ENCODE assay signal across 8 cellular contexts in genomic region chr21:6109774-6110173, GRCh38.
DNase-seq lines count a peak whose midpoint lies in the region; ATAC-seq, FAIRE-seq and TF ChIP-seq lines count a peak whose summit lies in the region.
"Not testable (repeated sequence)": the region's sequence is repeated elsewhere in the genome, so short reads cannot be mapped to it uniquely, and the experiment has no call there.

No MANE protein-coding gene starts in this region.

- BruUV-seq in A673 (replicated peaks; lab: Mats Ljungman, UMichigan): not testable (repeated sequence)
- TSS peak; percentile 78 for BruUV-seq in GM12878 (replicated peaks; lab: Mats Ljungman, UMichigan)

- not testable (repeated sequence) for ATAC-seq in GM12878; lung (ENCODE audit: insufficient read depth, low FRiP score)
- peak in 1 of 2 donors; percentile 25 for ATAC-seq in left cardiac atrium

- not testable (repeated sequence) for H2AFZ ChIP-seq in GM12878 (ENCODE audit: control insufficient read depth, low read depth, low read length)

- SMC1A ChIA-PET in GM12878 (lab: Charles Lee; ENCODE audit: uncharacterized antibody, unreplicated experiment): not testable (repeated sequence)

- not testable (repeated sequence) for TF ChIP-seq EP300 in GM12878 (IDR thresholded peaks at IDR 0.05; ENCODE audit: borderline replicate concordance in 1 of 2, control insufficient read depth in 1 of 2, low read depth in 2 of 2, low read length in 2 of 2)

- POLR2A ChIA-PET in A673 (lab: Charles Lee; ENCODE audit: low non-redundant PET); GM12878 (lab: Charles Lee): not testable (repeated sequence)

- FAIRE-seq in GM12878 (lab: Jason Lieb, UNC): not testable (repeated sequence)

- 88% methylated on average over 3 of the region's 13 CpGs for WGBS in GM12878 (ENCODE audit: insufficient coverage, insufficient replicate concordance, low lambda C conversion rate, missing lambda C conversion rate)
- 0 to 12% methylated on average over 1 to 10 of the region's 13 CpGs for WGBS in lung, 2 donors

- peak; percentile 0 for DNase-seq in A673 (ENCODE audit: low spot score)
- peak; percentile 35 for DNase-seq in NCI-H226
- not testable (repeated sequence) for DNase-seq in GM12878 (ENCODE audit: low read depth, low spot score)
- peak; percentile 33 for DNase-seq in epithelial cell of prostate (ENCODE audit: low read depth, low spot score)
- DNase-seq in left cardiac atrium: peak; percentile 47
- DNase-seq in lung (ENCODE audit: low spot score): peak; percentile 51
- peak; percentile 0 for DNase-seq in putamen (ENCODE audit: low spot score)
- peak; percentile 74 to 77 for DNase-seq in tibial artery

- not testable (repeated sequence) for H3K9ac ChIP-seq in GM12878 (ENCODE audit: control insufficient read depth, insufficient read depth, low read length)

- TF ChIP-seq RAD21 in GM12878 (IDR thresholded peaks at IDR 0.05; ENCODE audit: insufficient read depth, low read depth, low read length): not testable (repeated sequence)

- H3K9me3 ChIP-seq in A673 (ENCODE audit: low read depth, low read length, poor library complexity, severe bottlenecking); GM12878 (replicated peaks; ENCODE audit: control insufficient read depth, insufficient read depth, low read length); lung (ENCODE audit: control insufficient read depth in 2 of 2, insufficient read depth in 1 of 2, low read length in 1 of 2); tibial artery: not testable (repeated sequence)

- not testable (repeated sequence) for TF ChIP-seq POLR2A in GM12878 (IDR thresholded peaks at IDR 0.05; ENCODE audit: low read depth, low read length)

- H3K36me3 ChIP-seq in A673 (ENCODE audit: insufficient read depth, low read length, poor library complexity, severe bottlenecking); GM12878 (ENCODE audit: control insufficient read depth in 2 of 2, insufficient read depth in 2 of 2, low read length in 1 of 2); lung (ENCODE audit: control insufficient read depth in 2 of 2, insufficient read depth in 2 of 2, low read length in 2 of 2); tibial artery: not testable (repeated sequence)

- intact Hi-C loops in A673 (cut with micrococcal nuclease; ENCODE audit: unreplicated experiment); GM12878 (cut with micrococcal nuclease; ENCODE audit: unreplicated experiment); left cardiac atrium (cut with DNase I); tibial artery (cut with DNase I; ENCODE audit: low total_unique reads): not testable (repeated sequence)

- H3K27me3 ChIP-seq in A673 (replicated peaks; ENCODE audit: insufficient read depth, low read depth, low read length, poor library complexity); GM12878 (replicated peaks in 1 of 2; ENCODE audit: control insufficient read depth in 2 of 2, insufficient read depth in 2 of 2, low read length in 1 of 2); lung (ENCODE audit: control insufficient read depth, insufficient read depth); tibial artery: not testable (repeated sequence)

- H3K4me1 ChIP-seq in A673 (ENCODE audit: insufficient read depth, low read length, poor library complexity, severe bottlenecking); GM12878 (ENCODE audit: control insufficient read depth, insufficient read depth, low read length); lung (ENCODE audit: control insufficient read depth in 2 of 2, insufficient read depth in 2 of 2, low read length in 2 of 2); tibial artery: not testable (repeated sequence)

- not testable (repeated sequence) for H3K27ac ChIP-seq in A673 (ENCODE audit: low read depth, low read length, poor library complexity, severe bottlenecking); GM12878 (ENCODE audit: control insufficient read depth, insufficient read depth); epithelial cell of prostate; lung (ENCODE audit: low read depth in 1 of 2, low read length in 1 of 2); tibial artery

- in situ Hi-C loops in GM12878 (cut with MboI): not testable (repeated sequence)

- H3K4me3 ChIP-seq in A673 (ENCODE audit: low read depth, low read length, poor library complexity, severe bottlenecking); GM12878; lung; tibial artery: not testable (repeated sequence)

- not testable (repeated sequence) for H3K79me2 ChIP-seq in GM12878 (ENCODE audit: control insufficient read depth, insufficient read depth, low read length)

- RAD21 ChIA-PET in GM12878 (lab: Charles Lee; ENCODE audit: unreplicated experiment): not testable (repeated sequence)

- not testable (repeated sequence) for TF ChIP-seq CTCF in A673 (conservative IDR thresholded peaks at IDR 0.05; ENCODE audit: low read depth, low read length); GM12878 (IDR thresholded peaks at IDR 0.05 in 2 of 3, conservative IDR thresholded peaks at IDR 0.05 in 1 of 3; ENCODE audit: control insufficient read depth in 2 of 3, extremely low read depth in 1 of 3, insufficient read depth in 1 of 3, low read depth in 3 of 3, low read length in 3 of 3); lung (IDR thresholded peaks at IDR 0.05; ENCODE audit: control extremely low read depth, extremely low read depth); tibial artery (IDR thresholded peaks at IDR 0.05)

- H3K4me2 ChIP-seq in GM12878 (ENCODE audit: control insufficient read depth, insufficient read depth): not testable (repeated sequence)

- H4K20me1 ChIP-seq in GM12878 (ENCODE audit: control insufficient read depth, insufficient read depth): not testable (repeated sequence)

- CTCF ChIA-PET in A673 (lab: Charles Lee); GM12878 (lab: Yijun Ruan, JAX): not testable (repeated sequence)
